1 cellular context compared by ENCODE assay signal in the genomic region with DNA sequence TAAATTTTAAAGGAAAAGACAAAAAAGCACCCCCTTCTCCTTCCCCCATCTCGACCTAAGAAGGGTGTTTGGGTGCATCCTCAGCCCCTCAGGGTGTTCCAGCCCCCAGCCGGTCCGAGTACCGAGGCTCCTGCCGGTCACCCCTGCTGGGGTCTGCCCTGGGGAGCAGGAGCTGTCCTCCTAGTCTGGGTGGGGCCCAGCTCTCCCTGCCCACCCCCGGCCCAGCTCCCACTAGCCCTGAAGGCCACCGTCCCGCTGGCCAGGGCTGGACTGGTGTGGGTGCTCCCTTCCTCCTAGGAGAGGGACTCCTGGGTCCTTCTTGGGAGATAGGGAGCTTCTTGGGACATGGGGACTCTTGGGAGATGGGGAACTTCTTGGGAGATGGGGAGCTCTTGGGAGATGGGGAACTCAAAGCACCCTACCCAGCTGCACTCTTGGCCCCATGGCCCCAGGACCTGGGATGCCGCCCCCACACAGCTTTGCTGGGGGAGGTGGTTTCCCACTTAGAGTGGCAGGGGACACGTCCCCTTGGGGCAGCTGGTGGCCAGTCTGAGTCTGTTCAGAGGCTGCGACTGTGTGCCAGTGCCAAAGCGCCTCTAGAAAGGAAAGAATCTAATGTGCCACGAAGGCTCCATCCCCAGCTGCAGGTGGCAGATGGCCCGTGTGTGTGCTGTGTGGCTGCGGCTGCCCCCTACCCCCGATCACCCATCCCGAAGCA.
TF ChIP-seq lines count a peak whose summit lies in the region.

No MANE protein-coding gene starts in this region.

TF ChIP-seq in IMR-90, 13 proteins besides CTCF, POLR2A, EP300 and RAD21 (continued from another document):
- TF ChIP-seq NFE2L2 (IDR thresholded peaks at IDR 0.05; ENCODE audit: low read depth, low read length) (no peak), RFX5 (IDR thresholded peaks at IDR 0.05; ENCODE audit: low read depth, low read length) (no peak), BHLHE40 (IDR thresholded peaks at IDR 0.05; ENCODE audit: low read depth, low read length) (no peak), MAZ (IDR thresholded peaks at IDR 0.05; ENCODE audit: borderline replicate concordance, low read depth, low read length) (no peak), CEBPB (IDR thresholded peaks at IDR 0.05; ENCODE audit: low read depth, low read length) (no peak), CHD1 (IDR thresholded peaks at IDR 0.05; ENCODE audit: low read depth, low read length) (no peak)
- TF ChIP-seq, protein P1, sequence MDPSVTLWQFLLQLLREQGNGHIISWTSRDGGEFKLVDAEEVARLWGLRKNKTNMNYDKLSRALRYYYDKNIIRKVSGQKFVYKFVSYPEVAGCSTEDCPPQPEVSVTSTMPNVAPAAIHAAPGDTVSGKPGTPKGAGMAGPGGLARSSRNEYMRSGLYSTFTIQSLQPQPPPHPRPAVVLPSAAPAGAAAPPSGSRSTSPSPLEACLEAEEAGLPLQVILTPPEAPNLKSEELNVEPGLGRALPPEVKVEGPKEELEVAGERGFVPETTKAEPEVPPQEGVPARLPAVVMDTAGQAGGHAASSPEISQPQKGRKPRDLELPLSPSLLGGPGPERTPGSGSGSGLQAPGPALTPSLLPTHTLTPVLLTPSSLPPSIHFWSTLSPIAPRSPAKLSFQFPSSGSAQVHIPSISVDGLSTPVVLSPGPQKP (IDR thresholded peaks at IDR 0.05; ENCODE audit: borderline replicate concordance, low read depth, low read length), result no peak
- TF ChIP-seq, protein P2, sequence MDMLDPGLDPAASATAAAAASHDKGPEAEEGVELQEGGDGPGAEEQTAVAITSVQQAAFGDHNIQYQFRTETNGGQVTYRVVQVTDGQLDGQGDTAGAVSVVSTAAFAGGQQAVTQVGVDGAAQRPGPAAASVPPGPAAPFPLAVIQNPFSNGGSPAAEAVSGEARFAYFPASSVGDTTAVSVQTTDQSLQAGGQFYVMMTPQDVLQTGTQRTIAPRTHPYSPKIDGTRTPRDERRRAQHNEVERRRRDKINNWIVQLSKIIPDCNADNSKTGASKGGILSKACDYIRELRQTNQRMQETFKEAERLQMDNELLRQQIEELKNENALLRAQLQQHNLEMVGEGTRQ (IDR thresholded peaks at IDR 0.05; ENCODE audit: low read depth, low read length), result no peak
